In the genomic region with DNA sequence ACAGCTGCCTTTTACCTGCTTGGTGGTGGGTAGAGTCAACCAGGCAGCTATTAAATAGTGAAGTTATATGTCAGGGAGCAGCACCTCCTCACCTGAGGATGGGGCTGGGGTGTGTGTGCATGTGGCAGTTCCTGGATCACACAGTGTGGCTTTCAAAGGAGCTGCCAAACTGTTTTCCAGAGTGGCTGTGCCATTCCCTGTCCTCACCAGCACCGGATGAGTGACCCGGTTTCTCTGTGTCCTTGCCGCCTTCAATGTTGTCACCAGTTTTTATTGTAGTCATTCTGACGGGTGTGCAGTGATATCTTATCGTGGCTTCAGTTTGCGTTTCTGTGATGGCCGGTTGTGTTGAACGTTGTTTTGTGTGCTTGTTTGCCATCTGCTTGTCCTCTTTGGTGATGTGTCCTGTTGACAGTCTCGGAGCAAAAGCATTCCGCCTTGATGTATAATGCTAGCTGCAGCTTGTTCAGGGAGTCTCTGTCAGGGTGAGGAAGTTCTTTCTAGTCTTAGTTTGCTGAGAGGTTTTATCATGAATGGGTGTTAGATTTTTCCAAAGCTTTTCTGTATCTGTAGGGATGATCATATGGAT, we compare ENCODE assay signal across 25 cellular contexts.
"Had no signal": no experiment of that assay in that cellular context is flagged by ENCODE, and none has a peak within 500 bp of the region (broad histone marks: within the 10 kb centered on the region; RNA-seq: fewer than 3 reads in every experiment).

No MANE protein-coding gene starts in this region.

- H3K27ac ChIP-seq: coronary artery, esophagus muscularis mucosa, foreskin keratinocyte, gastroesophageal sphincter, left lung, lower lobe of right lung, psoas muscle, right lobe of liver, suprapubic skin, transverse colon, upper lobe of right lung, uterus had no signal

- H3K4me1 Mint-ChIP-seq: nephron had no signal

- H3K9me3 ChIP-seq: esophagus muscularis mucosa, gastroesophageal sphincter, left lung, lower lobe of right lung, psoas muscle, right lobe of liver, suprapubic skin, transverse colon, upper lobe of right lung, uterus had no signal

- H3K36me3 ChIP-seq: lower lobe of right lung, right lobe of liver, uterus had no signal

- H3K4me1 ChIP-seq: esophagus muscularis mucosa, foreskin keratinocyte, gastroesophageal sphincter, left lung, lower lobe of right lung, psoas muscle, right lobe of liver, suprapubic skin, transverse colon, upper lobe of right lung, uterus had no signal

- H3K4me3 ChIP-seq: coronary artery, esophagus muscularis mucosa, gastroesophageal sphincter, left lung, lower lobe of right lung, psoas muscle, right lobe of liver, smooth muscle cell, suprapubic skin, transverse colon, upper lobe of right lung, uterus had no signal

- DNase-seq: dermis blood vessel endothelial cell; effector memory CD4-positive, alpha-beta T cell; foreskin keratinocyte; kidney; left lung; lower lobe of right lung; nucleus accumbens; psoas muscle; right lobe of liver; stimulated activated CD4-positive, alpha-beta T cell treated with anti-CD3 and anti-CD28 coated beads, Interleukin-12 subunit alpha, Interleukin-12 subunit beta, amount 100 ng/mL, for 4 hours; stimulated activated CD4-positive, alpha-beta T cell treated with anti-CD3 and anti-CD28 coated beads, Interleukin-1b, Interleukin-23, amount 100 ng/mL, for 48 hours; stimulated activated CD4-positive, alpha-beta T cell treated with anti-CD3 and anti-CD28 coated beads, Interleukin-4, amount 100 ng/mL, for 1 hour; stimulated activated CD8-positive, alpha-beta memory T cell treated with anti-CD3 and anti-CD28 coated beads, Interleukin-4, amount 100 ng/mL, for 48 hours; stimulated activated naive CD4-positive, alpha-beta T cell; stimulated activated naive CD8-positive, alpha-beta T cell treated with anti-CD3 and anti-CD28 coated beads, Interleukin-15, amount 100 ng/mL, for 72 hours; transverse colon; upper lobe of right lung; uterus had no signal

- H3K27me3 ChIP-seq: esophagus muscularis mucosa, foreskin keratinocyte, gastroesophageal sphincter, left lung, right lobe of liver, suprapubic skin, transverse colon, upper lobe of right lung, uterus had no signal

- ATAC-seq: foreskin keratinocyte; gastroesophageal sphincter; left lung; lower lobe of right lung; psoas muscle; right lobe of liver; stimulated activated naive CD8-positive, alpha-beta T cell treated with anti-CD3 and anti-CD28 coated beads, Interleukin-15, amount 100 ng/mL, for 72 hours; upper lobe of right lung had no signal

- FAIRE-seq: endothelial cell of umbilical vein, kidney had no signal

- H3K27me3 Mint-ChIP-seq: stimulated activated naive CD8-positive, alpha-beta T cell treated with anti-CD3 and anti-CD28 coated beads, Interleukin-15, amount 100 ng/mL, for 72 hours had no signal

- H3K27ac Mint-ChIP-seq: nephron; stimulated activated naive CD8-positive, alpha-beta T cell treated with anti-CD3 and anti-CD28 coated beads, Interleukin-15, amount 100 ng/mL, for 72 hours had no signal

- H3K4me3 Mint-ChIP-seq: nephron; stimulated activated naive CD8-positive, alpha-beta T cell treated with anti-CD3 and anti-CD28 coated beads, Interleukin-15, amount 100 ng/mL, for 72 hours had no signal
